ENCODE assay signal across 8 cellular contexts in genomic region chr19:41204338-41204737, GRCh38. TPM values are rescaled to one million over a fixed set of nuclear protein-coding genes. Genes with fewer than 3 reads are reported as not detected.
A peak's percentile ranks its signal among the peaks of the same experiment; 100 is the strongest.
DNase-seq lines count a peak whose midpoint lies in the region; ATAC-seq and TF ChIP-seq lines count a peak whose summit lies in the region.
"Not testable (repeated sequence)": the region's sequence is repeated elsewhere in the genome, so short reads cannot be mapped to it uniquely, and the experiment has no call there.

No MANE protein-coding gene starts in this region.

- WGBS in mammary epithelial cell (ENCODE audit: low coverage, missing lambda C conversion rate) = 0% methylated on average over 2 of the region's 7 CpGs
- 0 to 42% (median 31%) methylated on average over 2 to 5 of the region's 7 CpGs for WGBS in psoas muscle, 3 donors
- 44 to 46% methylated on average over 7 of the region's 7 CpGs for WGBS in testis, 2 donors

- H3K9me2 ChIP-seq in DOHH2 (replicated peaks; ENCODE audit: control insufficient read depth, low read length); OCI-LY1 (ENCODE audit: low read depth, low read length): not testable (repeated sequence)

- BruUV-seq in mammary epithelial cell (replicated peaks; lab: Mats Ljungman, UMichigan) = not testable (repeated sequence)

- TF ChIP-seq CTCF in DOHH2 (IDR thresholded peaks at IDR 0.05; ENCODE audit: low read depth, low read length, poor library complexity, severe bottlenecking) (peak; percentile 82), OCI-LY1 (IDR thresholded peaks at IDR 0.05; ENCODE audit: low read length) (peak; percentile 84), mammary epithelial cell (conservative IDR thresholded peaks at IDR 0.05 in 1 of 2, IDR thresholded peaks at IDR 0.05 in 1 of 2; ENCODE audit: extremely low read depth in 1 of 2, insufficient read depth in 1 of 2, low read depth in 1 of 2, low read length in 2 of 2) (peak; percentile 89 to 98), psoas muscle (IDR thresholded peaks at IDR 0.05) (peak; percentile 79), testis (IDR thresholded peaks at IDR 0.05) (peak; percentile 72 to 88 (median 85))

- H3K4me3 ChIP-seq in DOHH2 (ENCODE audit: low read length); OCI-LY1 (ENCODE audit: low read depth, low read length, poor library complexity, severe bottlenecking); mammary epithelial cell (replicated peaks in 1 of 3; ENCODE audit: insufficient read depth in 1 of 3, low read depth in 2 of 3, low read length in 3 of 3); psoas muscle; testis: not testable (repeated sequence)

- H2AFZ ChIP-seq in OCI-LY1 (ENCODE audit: low read length); mammary epithelial cell (ENCODE audit: low read depth, low read length): not testable (repeated sequence)

- not testable (repeated sequence) for H3K27ac ChIP-seq in DOHH2 (ENCODE audit: low read depth, low read length); OCI-LY1 (ENCODE audit: low read depth, low read length, poor library complexity, severe bottlenecking); mammary epithelial cell (ENCODE audit: insufficient read depth, low read depth, low read length); psoas muscle; testis

- dilution Hi-C loops in mammary epithelial cell (cut with HindIII; ENCODE audit: low sequenced_read_pairs) = not testable (repeated sequence)

- in situ Hi-C loops in mammary epithelial cell (cut with MboI; ENCODE audit: low sequenced_read_pairs in 2 of 2) = loop anchor here in 1 of 2 donors (5.0 kb wide), 1 partner anchor 58 kb away; the partner anchor contains the start of gene HNRNPUL1

- intact Hi-C loops in mammary epithelial cell (cut with micrococcal nuclease) (loop anchor here (1.0 to 5.0 kb wide), 4 partner anchors 58 to 243 kb away; no protein-coding TSS in a partner anchor), psoas muscle (cut with DNase I) (loop anchor here (1.0 to 10.0 kb wide), 4 partner anchors 58 to 230 kb away; partner anchors contain the start of gene DMAC2 (in 1 of the 2))
- intact Hi-C loops in testis (cut with DNase I; ENCODE audit: low total_unique reads) = not testable (repeated sequence)

- H4K20me1 ChIP-seq in DOHH2 (ENCODE audit: control insufficient read depth, insufficient read depth, low read depth, low read length); OCI-LY1 (ENCODE audit: insufficient read depth, low read length); mammary epithelial cell (ENCODE audit: insufficient read depth, low read length): not testable (repeated sequence)

- not testable (repeated sequence) for H3K79me2 ChIP-seq in DOHH2 (ENCODE audit: control insufficient read depth, low read length); OCI-LY1 (ENCODE audit: insufficient read depth, low read length); mammary epithelial cell (ENCODE audit: insufficient read depth, low read length)

- CTCF ChIA-PET in mammary epithelial cell (lab: Charles Lee; ENCODE audit: low non-redundant PET) = interaction anchor here (0.5 to 0.9 kb wide), 3 partner anchors 24 to 297 kb away, joined by 3 to 5 read pairs (median 3); no protein-coding TSS in a partner anchor

- not testable (repeated sequence) for H3K27me3 ChIP-seq in DOHH2 (ENCODE audit: control insufficient read depth, low read length); OCI-LY1 (ENCODE audit: insufficient read depth, low read length); mammary epithelial cell (ENCODE audit: insufficient read depth, low read length); psoas muscle (ENCODE audit: insufficient read depth in 3 of 3, low read length in 2 of 3); testis

- not testable (repeated sequence) for H3K9ac ChIP-seq in OCI-LY1 (ENCODE audit: low read length); mammary epithelial cell (ENCODE audit: insufficient read depth, low read length)

- H3K9me3 ChIP-seq in DOHH2 (ENCODE audit: control insufficient read depth, insufficient read depth, low read length); OCI-LY1 (ENCODE audit: low read length); mammary epithelial cell (replicated peaks; ENCODE audit: insufficient read depth, low read length); psoas muscle; testis: not testable (repeated sequence)

- TF ChIP-seq POLR2A in testis (IDR thresholded peaks at IDR 0.05) = not testable (repeated sequence)

- not testable (repeated sequence) for H3F3A ChIP-seq in DOHH2 (ENCODE audit: control insufficient read depth, insufficient read depth); OCI-LY1 (ENCODE audit: insufficient read depth, low read length)

- DNase-seq in Kasumi-1 (lab: John Stamatoyannopoulos, UW) = peak; percentile 74 to 87
- DNase-seq in activated CD4-positive, alpha-beta T cell treated with anti-CD3 and anti-CD28 coated beads, Interleukin-2, amount 50 U/mL, for 1 hour = peak; percentile 84
- DNase-seq in mammary epithelial cell = peak; percentile 69
- DNase-seq in hepatic stellate cell (ENCODE audit: low spot score) = peak; percentile 84
- DNase-seq in psoas muscle = peak; percentile 74 to 84
- DNase-seq in testis = peak; percentile 90

- ATAC-seq in psoas muscle = peak; percentile 86 to 95 (median 92)

- H3K36me3 ChIP-seq in DOHH2 (ENCODE audit: control insufficient read depth, low read length); OCI-LY1 (ENCODE audit: insufficient read depth, low read length); mammary epithelial cell (ENCODE audit: insufficient read depth, low read length); psoas muscle (ENCODE audit: insufficient read depth in 1 of 2, low read depth in 1 of 2); testis (ENCODE audit: low read depth, missing control alignments): not testable (repeated sequence)

- not testable (repeated sequence) for H3K4me2 ChIP-seq in DOHH2 (ENCODE audit: low read length); OCI-LY1 (ENCODE audit: low read length); mammary epithelial cell (ENCODE audit: insufficient read depth, low read depth, low read length)

- H3K4me1 ChIP-seq in DOHH2 (ENCODE audit: control insufficient read depth, low read length); OCI-LY1 (ENCODE audit: insufficient read depth, low read length, severe bottlenecking); mammary epithelial cell (ENCODE audit: insufficient read depth, low read length); psoas muscle; testis: not testable (repeated sequence)

RNA-seq across cellular contexts. Expression of gene CYP2S1, which starts 11.3 kb away (rescaled TPM):
- total RNA-seq in mammary epithelial cell = 1 to 10 TPM in 1 of 2 donors, under 1 TPM in 1; 0.50 to 7.1 TPM
- 0.42 TPM for polyA plus RNA-seq in mammary epithelial cell
- 2.1 TPM for polyA minus RNA-seq in mammary epithelial cell
- 1 to 10 TPM in 1 of 4 donors, under 1 TPM in 3; 0.27 to 1.1 (median 0.62) TPM for total RNA-seq in psoas muscle
- under 1 TPM; 0.10 to 0.56 (median 0.26) TPM for polyA plus RNA-seq in psoas muscle
- total RNA-seq in testis = 1 to 10 TPM; 1.4 to 2.0 TPM
- polyA plus RNA-seq in testis (ENCODE audit: insufficient read depth, low read depth, low replicate concordance) = 1.6 TPM

RNA-seq across cellular contexts. Expression of gene AXL, which starts 14.7 kb away (rescaled TPM):
- total RNA-seq in mammary epithelial cell (100 to 1,000 TPM; 121 to 141 TPM), psoas muscle (10 to 100 TPM in 2 of 4 donors, 1 to 10 TPM in 2; 8.4 to 13.6 (median 11.0) TPM), testis (100 to 1,000 TPM in 1 of 2 donors, 10 to 100 TPM in 1; 98.2 to 150 TPM)
- polyA plus RNA-seq in mammary epithelial cell (57.3 TPM), psoas muscle (1 to 10 TPM; 3.3 to 4.4 (median 4.3) TPM), testis (ENCODE audit: insufficient read depth, low read depth, low replicate concordance) (56.0 TPM)
- 460 TPM for polyA minus RNA-seq in mammary epithelial cell

RNA-seq across cellular contexts. Expression of gene HNRNPUL1, which starts 59.8 kb away (rescaled TPM):
- 100 to 1,000 TPM in 1 of 2 donors, 10 to 100 TPM in 1; 80.7 to 175 TPM for total RNA-seq in mammary epithelial cell
- polyA plus RNA-seq in mammary epithelial cell = 38.8 TPM
- 148 TPM for polyA minus RNA-seq in mammary epithelial cell
- 100 to 1,000 TPM in 2 of 4 donors, 10 to 100 TPM in 2; 82.2 to 129 (median 105) TPM for total RNA-seq in psoas muscle
- 10 to 100 TPM; 54.3 to 82.3 (median 69.2) TPM for polyA plus RNA-seq in psoas muscle
- total RNA-seq in testis = 100 to 1,000 TPM; 192 to 197 TPM
- 230 TPM for polyA plus RNA-seq in testis (ENCODE audit: insufficient read depth, low read depth, low replicate concordance)

Comparison
In these comparisons a context has a peak if more than half of its experiments do, and no peak if none do; other contexts are left out.
1. RNA of gene AXL, which starts 14.7 kb away (total RNA-seq): 98.2 to 150 TPM in testis and 121 to 141 TPM in mammary epithelial cell; 8.4 to 13.6 TPM in psoas muscle; every median in the first group is over 4 times any median in the second.
2. Peak in every context shown above with its lines, with median percentiles within 50 percentile points of each other: CTCF ChIP-seq and DNase-seq.